1 cellular context compared by ENCODE assay signal in the genomic region with DNA sequence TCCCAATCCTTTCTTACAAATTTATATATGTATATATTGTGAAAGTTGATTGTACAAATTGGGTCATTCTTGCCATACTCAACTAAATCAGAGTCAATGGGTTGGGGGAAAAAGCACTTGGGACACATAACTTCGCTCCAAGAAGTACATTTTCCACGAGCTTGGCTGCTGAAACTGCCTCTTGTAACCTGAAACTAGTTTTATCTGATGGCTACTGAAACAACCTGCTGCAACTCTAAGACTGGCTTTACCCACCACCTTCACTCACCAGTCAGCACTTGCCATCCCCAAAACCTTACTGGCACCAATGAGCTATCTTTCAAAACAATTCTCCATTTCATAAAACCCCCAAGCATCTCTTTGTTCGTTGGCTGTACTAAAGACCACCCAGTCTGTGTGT.
TF ChIP-seq lines count a peak whose summit lies in the region.

No MANE protein-coding gene starts in this region.

TF ChIP-seq in HepG2, 621 proteins besides CTCF, POLR2A, EP300 and RAD21:
- TF ChIP-seq RFXANK (CRISPR knock-in tag; IDR thresholded peaks at IDR 0.05): no peak
- peak; percentile 97 for TF ChIP-seq ZFAT (CRISPR knock-in tag; conservative IDR thresholded peaks at IDR 0.05)
